In the genomic region with DNA sequence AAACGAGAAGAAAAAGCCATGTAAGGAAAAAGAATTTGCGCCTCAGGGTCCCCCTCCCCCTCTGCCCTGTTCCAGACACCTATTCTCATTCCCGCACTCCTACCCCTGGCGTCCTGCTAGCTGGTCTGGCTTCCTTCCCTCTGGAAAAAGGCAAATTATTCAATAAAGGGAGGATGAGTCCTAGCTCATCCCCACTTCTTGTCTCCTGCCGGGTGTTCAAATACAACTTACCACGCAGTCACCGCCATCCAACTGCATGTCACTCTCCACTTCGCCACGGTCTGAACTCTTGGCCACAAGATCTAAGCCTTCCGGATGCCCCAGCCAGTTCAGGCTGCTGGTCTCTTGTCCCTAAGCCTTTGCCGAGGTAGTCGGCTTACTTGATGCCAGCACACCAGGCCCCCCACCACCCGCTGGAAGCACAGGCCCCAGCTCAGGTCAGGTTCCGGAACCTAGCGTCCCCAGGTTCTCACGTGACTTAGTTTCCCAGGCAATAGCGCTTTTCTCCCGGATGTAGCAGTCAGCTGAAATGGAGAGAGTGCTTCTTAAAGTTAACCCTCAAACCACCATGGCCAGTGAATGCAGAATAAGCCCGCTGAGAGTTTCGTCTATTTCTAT, we compare ENCODE assay signal across 2 cellular contexts.
TF ChIP-seq lines count a peak whose summit lies in the region.

No MANE protein-coding gene starts in this region.

TF ChIP-seq in HEK293, 187 proteins besides CTCF, POLR2A, EP300 and RAD21 (continued from another document and continues in another):
- TF ChIP-seq ZNF518A (tag by site-specific recombination; conservative IDR thresholded peaks at IDR 0.05; ENCODE audit: low read depth) (peak; percentile 67), ZNF335 (tag by site-specific recombination; conservative IDR thresholded peaks at IDR 0.05) (peak; percentile 70), SCRT2 (tag by site-specific recombination; IDR thresholded peaks at IDR 0.05) (no peak), ZNF274 (IDR thresholded peaks at IDR 0.05; ENCODE audit: low read length) (no peak), ZNF274 (tag by site-specific recombination; IDR thresholded peaks at IDR 0.05; ENCODE audit: borderline replicate concordance) (no peak), GLI4 (tag by site-specific recombination; IDR thresholded peaks at IDR 0.05) (no peak), ZNF792 (tag by site-specific recombination; IDR thresholded peaks at IDR 0.05) (no peak), ZNF837 (tag by site-specific recombination; IDR thresholded peaks at IDR 0.05) (no peak), ZNF629 (tag by site-specific recombination; IDR thresholded peaks at IDR 0.05) (peak; percentile 36; the same call in 1 of the 2 replicates), MYNN (tag by site-specific recombination; IDR thresholded peaks at IDR 0.05; ENCODE audit: borderline replicate concordance) (no peak), GLI2 (tag by site-specific recombination; IDR thresholded peaks at IDR 0.05; ENCODE audit: borderline replicate concordance, low read depth) (no peak)
- TF ChIP-seq, protein P1, sequence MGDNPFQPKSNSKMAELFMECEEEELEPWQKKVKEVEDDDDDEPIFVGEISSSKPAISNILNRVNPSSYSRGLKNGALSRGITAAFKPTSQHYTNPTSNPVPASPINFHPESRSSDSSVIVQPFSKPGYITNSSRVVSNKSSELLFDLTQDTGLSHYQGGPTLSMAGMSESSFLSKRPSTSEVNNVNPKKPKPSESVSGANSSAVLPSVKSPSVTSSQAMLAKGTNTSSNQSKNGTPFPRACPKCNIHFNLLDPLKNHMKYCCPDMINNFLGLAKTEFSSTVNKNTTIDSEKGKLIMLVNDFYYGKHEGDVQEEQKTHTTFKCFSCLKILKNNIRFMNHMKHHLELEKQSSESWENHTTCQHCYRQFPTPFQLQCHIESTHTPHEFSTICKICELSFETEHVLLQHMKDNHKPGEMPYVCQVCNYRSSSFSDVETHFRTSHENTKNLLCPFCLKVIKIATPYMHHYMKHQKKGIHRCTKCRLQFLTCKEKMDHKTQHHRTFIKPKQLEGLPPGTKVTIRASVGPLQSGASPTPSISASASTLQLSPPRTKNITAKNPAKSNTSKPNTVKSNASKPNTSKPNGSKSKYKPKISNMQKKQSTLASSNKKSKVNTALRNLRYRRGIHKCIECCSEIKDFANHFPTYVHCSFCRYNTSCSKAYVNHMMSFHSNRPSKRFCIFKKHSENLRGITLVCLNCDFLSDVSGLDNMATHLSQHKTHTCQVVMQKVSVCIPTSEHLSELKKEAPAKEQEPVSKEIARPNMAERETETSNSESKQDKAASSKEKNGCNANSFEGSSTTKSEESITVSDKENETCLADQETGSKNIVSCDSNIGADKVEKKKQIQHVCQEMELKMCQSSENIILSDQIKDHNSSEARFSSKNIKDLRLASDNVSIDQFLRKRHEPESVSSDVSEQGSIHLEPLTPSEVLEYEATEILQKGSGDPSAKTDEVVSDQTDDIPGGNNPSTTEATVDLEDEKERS (tag by site-specific recombination; IDR thresholded peaks at IDR 0.05) = no peak
- TF ChIP-seq, protein P2, sequence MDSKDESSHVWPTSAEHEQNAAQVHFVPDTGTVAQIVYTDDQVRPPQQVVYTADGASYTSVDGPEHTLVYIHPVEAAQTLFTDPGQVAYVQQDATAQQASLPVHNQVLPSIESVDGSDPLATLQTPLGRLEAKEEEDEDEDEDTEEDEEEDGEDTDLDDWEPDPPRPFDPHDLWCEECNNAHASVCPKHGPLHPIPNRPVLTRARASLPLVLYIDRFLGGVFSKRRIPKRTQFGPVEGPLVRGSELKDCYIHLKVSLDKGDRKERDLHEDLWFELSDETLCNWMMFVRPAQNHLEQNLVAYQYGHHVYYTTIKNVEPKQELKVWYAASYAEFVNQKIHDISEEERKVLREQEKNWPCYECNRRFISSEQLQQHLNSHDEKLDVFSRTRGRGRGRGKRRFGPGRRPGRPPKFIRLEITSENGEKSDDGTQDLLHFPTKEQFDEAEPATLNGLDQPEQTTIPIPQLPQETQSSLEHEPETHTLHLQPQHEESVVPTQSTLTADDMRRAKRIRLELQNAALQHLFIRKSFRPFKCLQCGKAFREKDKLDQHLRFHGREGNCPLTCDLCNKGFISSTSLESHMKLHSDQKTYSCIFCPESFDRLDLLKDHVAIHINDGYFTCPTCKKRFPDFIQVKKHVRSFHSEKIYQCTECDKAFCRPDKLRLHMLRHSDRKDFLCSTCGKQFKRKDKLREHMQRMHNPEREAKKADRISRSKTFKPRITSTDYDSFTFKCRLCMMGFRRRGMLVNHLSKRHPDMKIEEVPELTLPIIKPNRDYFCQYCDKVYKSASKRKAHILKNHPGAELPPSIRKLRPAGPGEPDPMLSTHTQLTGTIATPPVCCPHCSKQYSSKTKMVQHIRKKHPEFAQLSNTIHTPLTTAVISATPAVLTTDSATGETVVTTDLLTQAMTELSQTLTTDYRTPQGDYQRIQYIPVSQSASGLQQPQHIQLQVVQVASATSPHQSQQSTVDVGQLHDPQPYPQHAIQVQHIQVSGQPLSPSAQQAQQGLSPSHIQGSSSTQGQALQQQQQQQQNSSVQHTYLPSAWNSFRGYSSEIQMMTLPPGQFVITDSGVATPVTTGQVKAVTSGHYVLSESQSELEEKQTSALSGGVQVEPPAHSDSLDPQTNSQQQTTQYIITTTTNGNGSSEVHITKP (tag by site-specific recombination; IDR thresholded peaks at IDR 0.05) = no peak

TF ChIP-seq in SK-N-SH, 30 proteins besides CTCF, POLR2A, EP300 and RAD21 (continued from another document):
- TF ChIP-seq, protein P3, sequence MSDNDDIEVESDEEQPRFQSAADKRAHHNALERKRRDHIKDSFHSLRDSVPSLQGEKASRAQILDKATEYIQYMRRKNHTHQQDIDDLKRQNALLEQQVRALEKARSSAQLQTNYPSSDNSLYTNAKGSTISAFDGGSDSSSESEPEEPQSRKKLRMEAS (IDR thresholded peaks at IDR 0.05; ENCODE audit: low read depth) = 0 out of 2 replicates have a peak, but pooled peaks have one; percentile 26
- TF ChIP-seq TAF1 (IDR thresholded peaks at IDR 0.05; ENCODE audit: borderline replicate concordance, low read depth, low read length) = peak; percentile 28; the same call in 1 of the 2 replicates
- no peak for TF ChIP-seq NRF1 (IDR thresholded peaks at IDR 0.05; ENCODE audit: low read depth, low read length)
- TF ChIP-seq EZH2phosphoT487 (IDR thresholded peaks at IDR 0.05; ENCODE audit: borderline replicate concordance, low read depth) = no peak
- no peak for TF ChIP-seq GATA2 (CRISPR knock-in tag; IDR thresholded peaks at IDR 0.05)
- TF ChIP-seq FOSL2 (IDR thresholded peaks at IDR 0.05; ENCODE audit: borderline replicate concordance, low read depth) = no peak
- no peak for TF ChIP-seq FOXJ3 (CRISPR knock-in tag; IDR thresholded peaks at IDR 0.05)
- no peak for TF ChIP-seq RXRA (IDR thresholded peaks at IDR 0.05; ENCODE audit: borderline replicate concordance, low read depth)
- TF ChIP-seq USF2 (IDR thresholded peaks at IDR 0.05; ENCODE audit: borderline replicate concordance, low read depth, low read length) = no peak; the same call in 1 of the 2 replicates
- TF ChIP-seq ELF1 (IDR thresholded peaks at IDR 0.05) = peak; percentile 43; the same call in 1 of the 2 replicates
- peak; percentile 24; the same call in 1 of the 2 replicates for TF ChIP-seq PBX3 (IDR thresholded peaks at IDR 0.05)
- TF ChIP-seq, protein P4, sequence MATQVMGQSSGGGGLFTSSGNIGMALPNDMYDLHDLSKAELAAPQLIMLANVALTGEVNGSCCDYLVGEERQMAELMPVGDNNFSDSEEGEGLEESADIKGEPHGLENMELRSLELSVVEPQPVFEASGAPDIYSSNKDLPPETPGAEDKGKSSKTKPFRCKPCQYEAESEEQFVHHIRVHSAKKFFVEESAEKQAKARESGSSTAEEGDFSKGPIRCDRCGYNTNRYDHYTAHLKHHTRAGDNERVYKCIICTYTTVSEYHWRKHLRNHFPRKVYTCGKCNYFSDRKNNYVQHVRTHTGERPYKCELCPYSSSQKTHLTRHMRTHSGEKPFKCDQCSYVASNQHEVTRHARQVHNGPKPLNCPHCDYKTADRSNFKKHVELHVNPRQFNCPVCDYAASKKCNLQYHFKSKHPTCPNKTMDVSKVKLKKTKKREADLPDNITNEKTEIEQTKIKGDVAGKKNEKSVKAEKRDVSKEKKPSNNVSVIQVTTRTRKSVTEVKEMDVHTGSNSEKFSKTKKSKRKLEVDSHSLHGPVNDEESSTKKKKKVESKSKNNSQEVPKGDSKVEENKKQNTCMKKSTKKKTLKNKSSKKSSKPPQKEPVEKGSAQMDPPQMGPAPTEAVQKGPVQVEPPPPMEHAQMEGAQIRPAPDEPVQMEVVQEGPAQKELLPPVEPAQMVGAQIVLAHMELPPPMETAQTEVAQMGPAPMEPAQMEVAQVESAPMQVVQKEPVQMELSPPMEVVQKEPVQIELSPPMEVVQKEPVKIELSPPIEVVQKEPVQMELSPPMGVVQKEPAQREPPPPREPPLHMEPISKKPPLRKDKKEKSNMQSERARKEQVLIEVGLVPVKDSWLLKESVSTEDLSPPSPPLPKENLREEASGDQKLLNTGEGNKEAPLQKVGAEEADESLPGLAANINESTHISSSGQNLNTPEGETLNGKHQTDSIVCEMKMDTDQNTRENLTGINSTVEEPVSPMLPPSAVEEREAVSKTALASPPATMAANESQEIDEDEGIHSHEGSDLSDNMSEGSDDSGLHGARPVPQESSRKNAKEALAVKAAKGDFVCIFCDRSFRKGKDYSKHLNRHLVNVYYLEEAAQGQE (IDR thresholded peaks at IDR 0.05; ENCODE audit: low read depth, low read length) = no peak
- TF ChIP-seq RFX5 (IDR thresholded peaks at IDR 0.05; ENCODE audit: low read length) = no peak
- 0 out of 2 replicates have a peak, but pooled peaks have one; percentile 51 for TF ChIP-seq POLR2AphosphoS5 (IDR thresholded peaks at IDR 0.05; ENCODE audit: low read depth, low read length)
- peak; percentile 16; the same call in 1 of the 2 replicates for TF ChIP-seq SIN3A (IDR thresholded peaks at IDR 0.05; ENCODE audit: borderline replicate concordance, low read depth, low read length)
- TF ChIP-seq RCOR1 (IDR thresholded peaks at IDR 0.05; ENCODE audit: low read length) = no peak
- TF ChIP-seq GABPA (IDR thresholded peaks at IDR 0.05; ENCODE audit: low read depth) = peak; percentile 69
- peak; percentile 29 for TF ChIP-seq MXI1 (IDR thresholded peaks at IDR 0.05; ENCODE audit: low read depth, low read length)
TF ChIP-seq in SK-N-SH: peak in this region for 9.
